ENCODE assay signal across 25 cellular contexts in the genomic region with DNA sequence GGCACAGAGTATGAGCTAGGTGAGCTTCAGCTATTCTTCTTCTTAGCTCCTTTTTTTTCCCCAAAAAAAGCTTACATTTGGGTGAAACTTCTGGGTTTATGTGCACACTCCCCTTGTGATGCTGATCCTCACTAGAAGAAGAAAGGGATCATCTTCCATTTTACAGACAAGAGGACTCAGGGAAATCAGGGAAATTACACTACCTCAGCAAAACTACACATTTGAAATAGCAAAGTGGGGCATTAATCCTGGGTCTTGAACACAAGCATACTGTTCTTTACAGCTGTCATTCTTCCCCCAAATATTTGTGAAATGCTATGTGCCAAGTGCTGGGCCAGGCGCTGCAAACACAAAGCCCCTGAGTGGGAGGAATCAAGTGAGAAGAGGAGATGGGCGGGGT.
A peak's percentile ranks its signal among the peaks of the same experiment; 100 is the strongest.
DNase-seq lines count a peak whose midpoint lies in the region; ATAC-seq, FAIRE-seq and TF ChIP-seq lines count a peak whose summit lies in the region.
"Had no signal": no experiment of that assay in that cellular context is flagged by ENCODE, and none has a peak within 500 bp of the region (broad histone marks: within the 10 kb centered on the region; RNA-seq: fewer than 3 reads in every experiment).

No MANE protein-coding gene starts in this region.

- no peak for DNase-seq in HepG2 (ENCODE audit: low spot score)
- DNase-seq in right lobe of liver: no peak
- DNase-seq in K562 (ENCODE audit: extremely low read depth in 1 of 4, low spot score in 3 of 4): no peak
- peak; percentile 18 for DNase-seq in osteoblast (ENCODE audit: insufficient read length, low spot score, missing footprints)
- DNase-seq in globus pallidus (ENCODE audit: low spot score): no peak
- DNase-seq in NCI-H187 treated with DMSO at 0.1 percent for 48 hours (lab: John Stamatoyannopoulos, UW): no peak
- DNase-seq: ACHN; BE2C; C1 segment of cervical spinal cord; CD4-positive, alpha-beta memory T cell; CD4-positive, CD25-positive, alpha-beta regulatory T cell; CD8-positive, alpha-beta memory T cell; COR-L47; DMS 273 treated with DMSO at 0.1 percent for 48 hours; DMS153; DMS53; DMS79; DND-41; EL; GDM1 had no signal

- H3K27me3 ChIP-seq in HepG2 (ENCODE audit: control insufficient read depth in 1 of 2, insufficient read depth in 2 of 2, low read length in 2 of 2) (peaks cover 5 to 35% of the 10 kb centered on the region in 2 experiments; a peak in 3 of 5 replicates), right lobe of liver (no peaks in the 10 kb centered on the region), K562 (ENCODE audit: control insufficient read depth in 2 of 2, insufficient read depth in 2 of 2, low read length in 2 of 2) (peaks cover 7 to 34% of the 10 kb centered on the region in 2 experiments; a peak in 3 of 5 replicates), osteoblast (ENCODE audit: insufficient read depth, low read length) (no peaks in the 10 kb centered on the region)
- H3K27me3 ChIP-seq: BE2C, BLaER1 had no signal

- FAIRE-seq in HepG2 (lab: Jason Lieb, UNC) (no peak), K562 (lab: Jason Lieb, UNC) (no peak)
- FAIRE-seq: GM12878, GM12892, GM18507 had no signal

- H4K20me1 ChIP-seq in HepG2 (ENCODE audit: insufficient read depth, low read length) (no peaks in the 10 kb centered on the region), K562 (replicated peaks; ENCODE audit: control insufficient read depth, insufficient read depth, low read length) (no peaks in the 10 kb centered on the region), osteoblast (ENCODE audit: insufficient read depth, low read length) (no peaks in the 10 kb centered on the region)
- H4K20me1 ChIP-seq: BLaER1 had no signal

- H3K36me3 ChIP-seq in HepG2 (replicated peaks in 1 of 2; ENCODE audit: control insufficient read depth in 1 of 2, insufficient read depth in 2 of 2, low read length in 2 of 2) (no peaks in the 10 kb centered on the region), right lobe of liver (no peaks in the 10 kb centered on the region), K562 (ENCODE audit: control insufficient read depth, insufficient read depth, low read length) (no peaks in the 10 kb centered on the region), osteoblast (ENCODE audit: insufficient read depth, low read length) (no peaks in the 10 kb centered on the region)
- H3K36me3 ChIP-seq: BE2C, BLaER1 had no signal

- TF ChIP-seq POLR2A in HepG2 (IDR thresholded peaks at IDR 0.05; ENCODE audit: insufficient read depth in 1 of 2, low read depth in 2 of 2, low read length in 2 of 2) (no peak), right lobe of liver (IDR thresholded peaks at IDR 0.05) (no peak), K562 (conservative IDR thresholded peaks at IDR 0.05) (no peak)

- no peak for TF ChIP-seq EP300 in HepG2 (IDR thresholded peaks at IDR 0.05; ENCODE audit: low read depth in 2 of 2, low read length in 2 of 2)
- no peak for TF ChIP-seq EP300 in HepG2 (CRISPR knock-in tag; IDR thresholded peaks at IDR 0.05; ENCODE audit: borderline replicate concordance)
- TF ChIP-seq EP300 in K562 (IDR thresholded peaks at IDR 0.05; ENCODE audit: low read length): no peak

- no peak overlapping the region for H3K4me2 ChIP-seq in HepG2 (ENCODE audit: low read depth, low read length)
- H3K4me2 ChIP-seq in K562 (ENCODE audit: insufficient read depth, low read length): no peak overlapping the region
- no peak overlapping the region for H3K4me2 ChIP-seq in osteoblast (ENCODE audit: insufficient read depth, low read length)
- H3K4me2 ChIP-seq: BLaER1 had no signal

- no peaks in the 10 kb centered on the region for H3K9me1 ChIP-seq in K562 (ENCODE audit: control insufficient read depth, insufficient read depth, low read length)

- in situ Hi-C loops in HepG2 (cut with HindIII; ENCODE audit: extremely low pct_ligation_motif_present, low pct_unique_long_range_greater_than_20kb) (no loop called here), K562 (cut with MboI) (no loop called here)

- H3K9me3 ChIP-seq in HepG2 (ENCODE audit: low read length) (no peaks in the 10 kb centered on the region), right lobe of liver (no peaks in the 10 kb centered on the region), K562 (replicated peaks; ENCODE audit: control insufficient read depth, insufficient read depth, low read depth, low read length) (no peaks in the 10 kb centered on the region; the same call in 1 of the 2 replicates), osteoblast (ENCODE audit: low read depth, low read length) (no peaks in the 10 kb centered on the region)
- H3K9me3 ChIP-seq: BE2C had no signal

- TF ChIP-seq RAD21 in HepG2 (CRISPR knock-in tag; IDR thresholded peaks at IDR 0.05) (no peak), K562 (CRISPR knock-in tag; conservative IDR thresholded peaks at IDR 0.05 in 1 of 2, IDR thresholded peaks at IDR 0.05 in 1 of 2) (no peak)

- H3K9ac ChIP-seq in HepG2 (ENCODE audit: insufficient read depth, low read depth, low read length) (no peak overlapping the region), K562 (ENCODE audit: insufficient read depth in 1 of 2, low read depth in 2 of 2, low read length in 2 of 2) (no peak overlapping the region)
- H3K9ac ChIP-seq: BLaER1 had no signal

- POLR2A ChIA-PET in HepG2 (lab: Yijun Ruan, JAX) (no interaction called here), K562 (lab: Yijun Ruan, JAX) (no interaction called here)

- WGBS in HepG2 (ENCODE audit: low lambda C conversion rate): 3% methylated on average over 2 of the region's 2 CpGs
- 60% methylated on average over 2 of the region's 2 CpGs for WGBS in right lobe of liver (ENCODE audit: insufficient coverage, low coverage, low lambda C conversion rate, missing lambda C conversion rate)
- WGBS in K562 (ENCODE audit: insufficient coverage, low coverage, missing lambda C conversion rate): 0% methylated on average over 2 of the region's 2 CpGs

- H3K79me2 ChIP-seq in HepG2 (ENCODE audit: insufficient read depth, low read length) (no peaks in the 10 kb centered on the region), K562 (ENCODE audit: control insufficient read depth, insufficient read depth, low read length) (no peaks in the 10 kb centered on the region), osteoblast (ENCODE audit: insufficient read depth, low read length) (no peaks in the 10 kb centered on the region)

- intact Hi-C loops in HepG2 (cut with micrococcal nuclease; ENCODE audit: unreplicated experiment): no loop called here
- intact Hi-C loops in right lobe of liver (cut with DNase I): no loop called here
- intact Hi-C loops in K562 (cut with micrococcal nuclease): no loop called here

- H3K4me1 ChIP-seq in HepG2 (ENCODE audit: insufficient read depth, low read length) (no peaks in the 10 kb centered on the region), right lobe of liver (no peaks in the 10 kb centered on the region), K562 (replicated peaks in 1 of 2; ENCODE audit: control insufficient read depth in 2 of 2, insufficient read depth in 2 of 2, low read length in 2 of 2) (no peaks in the 10 kb centered on the region), osteoblast (ENCODE audit: insufficient read depth, low read length) (peaks cover 49% of the 10 kb centered on the region)
- H3K4me1 ChIP-seq: BE2C had no signal

- BruUV-seq in HepG2 (replicated peaks; lab: Mats Ljungman, UMichigan) (no TSS peak), K562 (replicated peaks; lab: Mats Ljungman, UMichigan) (no TSS peak)

- H3K27ac ChIP-seq in HepG2 (ENCODE audit: extremely low read length, insufficient read depth, low read length): no peak overlapping the region
- no peak overlapping the region for H3K27ac ChIP-seq in right lobe of liver
- H3K27ac ChIP-seq in K562 (ENCODE audit: extremely low read depth, low read depth, low read length): no peak overlapping the region
- H3K27ac ChIP-seq in osteoblast (ENCODE audit: low read depth, low read length): no peak overlapping the region
- H3K27ac ChIP-seq: 22Rv1, BLaER1 had no signal

- no peak for TF ChIP-seq CTCF in HepG2 (CRISPR knock-in tag; IDR thresholded peaks at IDR 0.05)
- TF ChIP-seq CTCF in right lobe of liver (IDR thresholded peaks at IDR 0.05): no peak
- TF ChIP-seq CTCF in K562 (IDR thresholded peaks at IDR 0.05 in 2 of 3, conservative IDR thresholded peaks at IDR 0.05 in 1 of 3; ENCODE audit: insufficient read depth in 2 of 3, low read depth in 1 of 3, low read length in 3 of 3): no peak
- TF ChIP-seq CTCF in osteoblast (IDR thresholded peaks at IDR 0.05; ENCODE audit: extremely low read depth, low read depth, low read length): no peak

- CTCF ChIA-PET in HepG2 (lab: Yijun Ruan, JAX; ENCODE audit: low intra/inter-chr PET ratio, low total read pairs): no interaction called here
- CTCF ChIA-PET in K562 (lab: Yijun Ruan, JAX; ENCODE audit: low intra/inter-chr PET ratio): no interaction called here

- no peak for ATAC-seq in HepG2
- no peak for ATAC-seq in right lobe of liver
- ATAC-seq in K562: no peak
- ATAC-seq: GM12878 had no signal

- H2AFZ ChIP-seq in HepG2 (ENCODE audit: low read length) (no peak overlapping the region), K562 (ENCODE audit: low read depth, low read length) (no peak overlapping the region), osteoblast (ENCODE audit: low read length) (no peak overlapping the region)

- H3K4me3 ChIP-seq in HepG2 (replicated peaks in 1 of 3; ENCODE audit: insufficient read depth in 1 of 3, low read depth in 2 of 3, low read length in 3 of 3) (no peak overlapping the region), right lobe of liver (no peak overlapping the region), K562 (no peak overlapping the region), osteoblast (ENCODE audit: insufficient read depth, low read length) (no peak overlapping the region)
- H3K4me3 ChIP-seq: BLaER1, GM12878 had no signal

TF ChIP-seq in HepG2, 621 proteins besides CTCF, POLR2A, EP300 and RAD21:
- TF ChIP-seq MAFF (IDR thresholded peaks at IDR 0.05; ENCODE audit: low read depth, low read length): peak; percentile 67
- TF ChIP-seq ZNF776 (CRISPR knock-in tag; IDR thresholded peaks at IDR 0.05): no peak
- peak; percentile 64 to 68; a peak in 3 of 4 replicates for TF ChIP-seq MAFK (conservative IDR thresholded peaks at IDR 0.05 in 1 of 2, IDR thresholded peaks at IDR 0.05 in 1 of 2; ENCODE audit: low read length in 2 of 2)

TF ChIP-seq in K562, 482 proteins besides CTCF, POLR2A, EP300 and RAD21 (continues in another document):
- TF ChIP-seq GATAD2A (IDR thresholded peaks at IDR 0.05) (no peak), SIX5 (IDR thresholded peaks at IDR 0.05; ENCODE audit: borderline replicate concordance in 1 of 2, insufficient read depth in 1 of 2, low read depth in 1 of 2, low read length in 2 of 2) (no peak)
